ENCODE assay signal across 12 cellular contexts in genomic region chr19:38660724-38661123, GRCh38. TPM values are rescaled to one million over a fixed set of nuclear protein-coding genes. Genes with fewer than 3 reads are reported as not detected.
A peak's percentile ranks its signal among the peaks of the same experiment; 100 is the strongest.
DNase-seq lines count a peak whose midpoint lies in the region; ATAC-seq and TF ChIP-seq lines count a peak whose summit lies in the region.
"Had no signal": no experiment of that assay in that cellular context is flagged by ENCODE, and none has a peak within 500 bp of the region (broad histone marks: within the 10 kb centered on the region; RNA-seq: fewer than 3 reads in every experiment).

No MANE protein-coding gene starts in this region.

- H2AFZ ChIP-seq in HCT116 (ENCODE audit: low read depth, low read length, poor library complexity, severe bottlenecking) (no peak overlapping the region), smooth muscle cell (ENCODE audit: low read depth) (no peak overlapping the region)

- peak overlapping the region in 3 of 5 experiments; percentile 51 to 94 (median 78) for H3K27ac Mint-ChIP-seq in brain
- H3K27ac Mint-ChIP-seq: activated CD4-positive, alpha-beta memory T cell treated with anti-CD3 and anti-CD28 coated beads for 36 hours had no signal

- RAD21 ChIA-PET in HCT116 (lab: Charles Lee; ENCODE audit: low non-redundant PET in 1 of 2, low total read pairs in 2 of 2, uncharacterized antibody in 2 of 2, unreplicated experiment in 2 of 2) = no interaction called here

- DNase-seq in HCT116 (ENCODE audit: low read depth, low spot score) = no peak
- DNase-seq in smooth muscle cell (lab: John Stamatoyannopoulos, UW; ENCODE audit: unreplicated experiment) = no peak
- no peak for DNase-seq in midbrain (lab: John Stamatoyannopoulos, UW)
- DNase-seq in HuH-7 (ENCODE audit: low spot score) = no peak
- no peak for DNase-seq in NCI-H345 (lab: John Stamatoyannopoulos, UW)
- DNase-seq: activated CD4-positive, alpha-beta memory T cell treated with anti-CD3 and anti-CD28 coated beads for 36 hours; NCI-H510A had no signal

- H3K4me1 ChIP-seq in HCT116 (ENCODE audit: control insufficient read depth in 1 of 2, insufficient read depth in 2 of 2, low read length in 2 of 2) (peaks cover 89 to 95% of the 10 kb centered on the region in 2 experiments), liver (ENCODE audit: control insufficient read depth in 4 of 4, insufficient read depth in 4 of 4, low read length in 3 of 4) (peaks cover 26 to 63% (median 62%) of the 10 kb centered on the region in 4 donors), smooth muscle cell (ENCODE audit: low read depth) (peaks cover 57% of the 10 kb centered on the region)

- H3K9ac ChIP-seq in HCT116 (ENCODE audit: low read length) (peak overlapping the region; percentile 17), liver (ENCODE audit: low read depth in 1 of 2, low read length in 2 of 2) (no peak overlapping the region), smooth muscle cell (ENCODE audit: low read depth) (no peak overlapping the region)

- peaks cover 4 to 13% of the 10 kb centered on the region in 2 experiments; a peak in 1 of 4 replicates for H3K36me3 ChIP-seq in HCT116 (ENCODE audit: control insufficient read depth in 1 of 2, insufficient read depth in 2 of 2, low read length in 2 of 2)
- no peaks in the 10 kb centered on the region for H3K36me3 ChIP-seq in liver (ENCODE audit: control insufficient read depth in 4 of 4, insufficient read depth in 3 of 4, low read depth in 1 of 4, low read length in 3 of 4)
- H3K36me3 ChIP-seq in smooth muscle cell (ENCODE audit: low read depth) = no peaks in the 10 kb centered on the region

- H3K27ac ChIP-seq in HCT116 (ENCODE audit: low read depth, low read length) (peak overlapping the region; percentile 13), liver (ENCODE audit: low read depth in 1 of 2, low read length in 2 of 2) (peak overlapping the region; percentile 13 to 38), smooth muscle cell (ENCODE audit: low read depth) (peak overlapping the region; percentile 100)

- peaks cover 37% of the 10 kb centered on the region for H3F3A ChIP-seq in smooth muscle cell (ENCODE audit: low read depth)

- H3K9me3 ChIP-seq in HCT116 (ENCODE audit: control insufficient read depth in 1 of 2, insufficient read depth in 1 of 2, low read depth in 1 of 2, low read length in 2 of 2) = no peaks in the 10 kb centered on the region
- H3K9me3 ChIP-seq in liver (ENCODE audit: control insufficient read depth in 4 of 4, low read length in 3 of 4) = no peaks in the 10 kb centered on the region
- H3K9me3 ChIP-seq in smooth muscle cell (replicated peaks; ENCODE audit: low read depth) = no peaks in the 10 kb centered on the region
- H3K9me3 ChIP-seq: HAP-1 had no signal

- no peaks in the 10 kb centered on the region for H3K9me2 ChIP-seq in HCT116 (ENCODE audit: insufficient read depth)

- no peaks in the 10 kb centered on the region for H3K9me3 Mint-ChIP-seq in brain
- H3K9me3 Mint-ChIP-seq: activated CD4-positive, alpha-beta memory T cell treated with anti-CD3 and anti-CD28 coated beads for 36 hours had no signal

- H3K4me3 Mint-ChIP-seq in brain = peak overlapping the region in 1 of 5 experiments; percentile 51
- H3K4me3 Mint-ChIP-seq: activated CD4-positive, alpha-beta memory T cell treated with anti-CD3 and anti-CD28 coated beads for 36 hours had no signal

- POLR2A ChIA-PET in HCT116 (lab: Charles Lee) = interaction anchor here (2.8 kb wide), 1 partner anchor 22 kb away, joined by 9 read pairs; no protein-coding TSS in a partner anchor

- 88% methylated on average over 9 of the region's 9 CpGs for WGBS in liver
- WGBS in smooth muscle cell (ENCODE audit: low lambda C conversion rate) = 90% methylated on average over 9 of the region's 9 CpGs

- H4K20me1 ChIP-seq in HCT116 (ENCODE audit: insufficient read depth) (peaks cover 17% of the 10 kb centered on the region; the same call in 1 of the 2 replicates), smooth muscle cell (ENCODE audit: low read depth) (peaks cover 41% of the 10 kb centered on the region)

- BruUV-seq in HCT116 (replicated peaks; lab: Mats Ljungman, UMichigan) = no TSS peak

- intact Hi-C loops in HCT116 (cut with micrococcal nuclease) = no loop called here

- H3K4me1 Mint-ChIP-seq in brain = peaks cover 94% of the 10 kb centered on the region

- peaks cover 16% of the 10 kb centered on the region for H3K36me3 Mint-ChIP-seq in brain

- H3K27me3 ChIP-seq in HCT116 (ENCODE audit: insufficient read depth, low read length) (no peaks in the 10 kb centered on the region), liver (ENCODE audit: control insufficient read depth in 4 of 4, insufficient read depth in 4 of 4, low read length in 3 of 4) (no peaks in the 10 kb centered on the region), smooth muscle cell (ENCODE audit: low read depth) (no peaks in the 10 kb centered on the region)

- CTCF ChIA-PET in HCT116 (lab: Charles Lee) = no interaction called here

- no peak for ATAC-seq in HCT116
- ATAC-seq in HG03097 (IDR thresholded peaks at IDR 0.05; ENCODE audit: low FRiP score, unreplicated experiment) = no peak
- ATAC-seq: esophagus mucosa had no signal

- TF ChIP-seq RAD21 in HCT116 (IDR thresholded peaks at IDR 0.05; ENCODE audit: low read depth) (no peak), liver (IDR thresholded peaks at IDR 0.05) (no peak)

- H3K27me3 Mint-ChIP-seq in brain = no peaks in the 10 kb centered on the region
- H3K27me3 Mint-ChIP-seq: activated CD4-positive, alpha-beta memory T cell treated with anti-CD3 and anti-CD28 coated beads for 36 hours had no signal

- peaks cover 100% of the 10 kb centered on the region for H3K79me2 ChIP-seq in HCT116 (ENCODE audit: insufficient read depth, low read length)
- H3K79me2 ChIP-seq in smooth muscle cell (ENCODE audit: low read depth) = peaks cover 87% of the 10 kb centered on the region

- TF ChIP-seq CTCF in HCT116 (IDR thresholded peaks at IDR 0.05 in 2 of 3, conservative IDR thresholded peaks at IDR 0.05 in 1 of 3; ENCODE audit: borderline replicate concordance in 1 of 3, insufficient read depth in 1 of 3, low read depth in 2 of 3, low read length in 2 of 3) = no peak
- no peak for TF ChIP-seq CTCF in brain (conservative IDR thresholded peaks at IDR 0.05)
- TF ChIP-seq CTCF in liver (IDR thresholded peaks at IDR 0.05; ENCODE audit: low read depth, low read length, missing input control) = no peak
- TF ChIP-seq CTCF in smooth muscle cell (IDR thresholded peaks at IDR 0.05; ENCODE audit: borderline replicate concordance, insufficient read depth, poor library complexity, severe bottlenecking) = no peak

- peak overlapping the region; percentile 26 for H3K4me2 ChIP-seq in HCT116 (ENCODE audit: low read length)
- H3K4me2 ChIP-seq in smooth muscle cell = peak overlapping the region; percentile 6

- H3K4me3 ChIP-seq in HCT116 (replicated peaks in 1 of 2; ENCODE audit: low read depth in 1 of 2, low read length in 2 of 2) (no peak overlapping the region), liver (ENCODE audit: low read depth in 1 of 3, low read length in 3 of 3) (no peak overlapping the region), smooth muscle cell (no peak overlapping the region)
- H3K4me3 ChIP-seq: HAP-1 had no signal

- no peak for TF ChIP-seq POLR2A in HCT116 (IDR thresholded peaks at IDR 0.05; ENCODE audit: borderline replicate concordance, extremely low read depth, insufficient read depth, insufficient read length)

TF ChIP-seq in HCT116, 20 proteins besides CTCF, POLR2A, EP300 and RAD21 (continues in another document):
- TF ChIP-seq JUND (IDR thresholded peaks at IDR 0.05) = no peak
- TF ChIP-seq ELF1 (IDR thresholded peaks at IDR 0.05; ENCODE audit: borderline replicate concordance, low read depth) = no peak
- TF ChIP-seq ZFX (IDR thresholded peaks at IDR 0.05) = no peak
- TF ChIP-seq SIN3A (IDR thresholded peaks at IDR 0.05; ENCODE audit: low read depth) = no peak
- no peak for TF ChIP-seq EZH2 (IDR thresholded peaks at IDR 0.05)
- no peak for TF ChIP-seq CBX3 (IDR thresholded peaks at IDR 0.05; ENCODE audit: low read depth)

TF ChIP-seq in liver, 16 proteins besides CTCF, POLR2A, EP300 and RAD21 (continues in another document):
- TF ChIP-seq HNF4G (IDR thresholded peaks at IDR 0.05) = no peak
- no peak for TF ChIP-seq FOXA2 (IDR thresholded peaks at IDR 0.05)
- TF ChIP-seq YY1 (IDR thresholded peaks at IDR 0.05) = no peak
- no peak for TF ChIP-seq NR2F2 (IDR thresholded peaks at IDR 0.05)
- TF ChIP-seq GABPA (IDR thresholded peaks at IDR 0.05 in 1 of 2, conservative IDR thresholded peaks at IDR 0.05 in 1 of 2) = no peak
- no peak for TF ChIP-seq SP1 (IDR thresholded peaks at IDR 0.05)

RNA-seq across cellular contexts. Expression of gene ACTN4, which starts 13.3 kb away (rescaled TPM):
- total RNA-seq in HCT116 (2021; ENCODE audit: unreplicated experiment) = 651 TPM
- 635 and 727 TPM in 2 replicates for polyA plus RNA-seq in HCT116 (2012)
- polyA plus RNA-seq in brain (ENCODE audit: insufficient read depth, low read depth, low replicate concordance) = 379 TPM
- 100 to 1,000 TPM in 1 of 2 donors, 10 to 100 TPM in 1; 93.9 to 164 TPM for total RNA-seq in liver
- 100 to 1,000 TPM in 1 of 2 donors, 10 to 100 TPM in 1; 35.4 to 104 TPM for polyA plus RNA-seq in liver
- total RNA-seq in smooth muscle cell = 311 TPM in 2 replicates
- 53.8 and 60.4 TPM in 2 replicates for polyA plus RNA-seq in smooth muscle cell

RNA-seq across cellular contexts. Expression of gene EIF3K, which starts 41.7 kb away (rescaled TPM):
- 313 TPM for total RNA-seq in HCT116 (2021; ENCODE audit: unreplicated experiment)
- polyA plus RNA-seq in HCT116 (2012) = 474 and 485 TPM in 2 replicates
- 367 TPM for polyA plus RNA-seq in brain (ENCODE audit: insufficient read depth, low read depth, low replicate concordance)
- 100 to 1,000 TPM; 130 to 240 TPM for total RNA-seq in liver
- 100 to 1,000 TPM; 118 to 173 TPM for polyA plus RNA-seq in liver
- total RNA-seq in smooth muscle cell = 324 and 334 TPM in 2 replicates
- 178 and 181 TPM in 2 replicates for polyA plus RNA-seq in smooth muscle cell

RNA-seq across cellular contexts. Expression of gene MAP4K1, which starts 43.0 kb away (rescaled TPM):
- total RNA-seq in HCT116 (2021; ENCODE audit: unreplicated experiment) = 9.1 TPM
- polyA plus RNA-seq in HCT116 (2012) = 2.1 and 2.2 TPM in 2 replicates
- polyA plus RNA-seq in brain (ENCODE audit: insufficient read depth, low read depth, low replicate concordance) = 1.4 TPM
- total RNA-seq in liver = 1 to 10 TPM; 1.8 to 2.1 TPM
- polyA plus RNA-seq in liver = 1 to 10 TPM in 1 of 2 donors, under 1 TPM in 1; 0.89 to 3.1 TPM
- total RNA-seq in smooth muscle cell = 0.22 and 2.1 TPM in 2 replicates
- polyA plus RNA-seq in smooth muscle cell = 0.91 TPM in 1 of 2 replicates, not detected in the other

Comparison
In these comparisons a context has a peak if more than half of its experiments do, and no peak if none do; other contexts are left out.
1. H3K27ac ChIP-seq: peak in every context shown above with its lines; median percentile 100 in smooth muscle cell; 26 in liver; 13 in HCT116.